ENCODE assay signal across 8 cellular contexts in genomic region chr5:16492398-16493175, GRCh38. TPM values are rescaled to one million over a fixed set of nuclear protein-coding genes. Genes with fewer than 3 reads are reported as not detected.
A peak's percentile ranks its signal among the peaks of the same experiment; 100 is the strongest.
DNase-seq lines count a peak whose midpoint lies in the region; ATAC-seq and TF ChIP-seq lines count a peak whose summit lies in the region.

No MANE protein-coding gene starts in this region.

- no peak for TF ChIP-seq CTCF in epithelial cell of esophagus (IDR thresholded peaks at IDR 0.05; ENCODE audit: insufficient read depth, low read depth, low read length, missing control alignments)

- in situ Hi-C loops in Caki2 (cut with HindIII; ENCODE audit: low pct_unique_long_range_greater_than_20kb, low sequenced_read_pairs): no loop called here

- DNase-seq in Caki2 (ENCODE audit: low read depth) (peak; percentile 63), NCI-H2171 (lab: John Stamatoyannopoulos, UW) (peak; percentile 33), epithelial cell of esophagus (ENCODE audit: low read depth) (peak; percentile 86), non-pigmented ciliary epithelial cell (ENCODE audit: low read depth) (peak; percentile 69), NCI-H1436 (lab: John Stamatoyannopoulos, UW) (no peak)

- no peak for ATAC-seq in GM21423 (IDR thresholded peaks at IDR 0.05; ENCODE audit: unreplicated experiment)
- ATAC-seq in GM19324 (IDR thresholded peaks at IDR 0.05; ENCODE audit: low FRiP score, unreplicated experiment): no peak
- no peak for ATAC-seq in GM19328 (IDR thresholded peaks at IDR 0.05; ENCODE audit: unreplicated experiment)

- peak overlapping the region; percentile 9 for H3K4me3 ChIP-seq in epithelial cell of esophagus (ENCODE audit: low read length)

RNA-seq across cellular contexts. Expression of gene ZNF622, which starts 27.0 kb away (rescaled TPM):
- total RNA-seq in Caki2 (2014; rRNA removed; shearing (Covaris generic); ENCODE audit: low replicate concordance): 35.3 and 52.4 TPM in 2 replicates
